17 cellular contexts compared by ENCODE assay signal in genomic region chr21:44486302-44486701, GRCh38. TPM values are rescaled to one million over a fixed set of nuclear protein-coding genes. Genes with fewer than 3 reads are reported as not detected.
DNase-seq lines count a peak whose midpoint lies in the region; ATAC-seq and TF ChIP-seq lines count a peak whose summit lies in the region.
"Had no signal": no experiment of that assay in that cellular context is flagged by ENCODE, and none has a peak within 500 bp of the region (broad histone marks: within the 10 kb centered on the region; RNA-seq: fewer than 3 reads in every experiment).

No MANE protein-coding gene starts in this region.

- no peaks in the 10 kb centered on the region for H3K27me3 ChIP-seq in lower lobe of right lung (ENCODE audit: low read depth)

- no peaks in the 10 kb centered on the region for H3K9me3 ChIP-seq in lower lobe of right lung
- H3K9me3 ChIP-seq: tibial artery had no signal

- no peaks in the 10 kb centered on the region for H3K36me3 ChIP-seq in lower lobe of right lung
- H3K36me3 ChIP-seq: tibial artery had no signal

- ATAC-seq in natural killer cell treated with Interleukin-12 subunit alpha and Interleukin-12 subunit beta and Interleukin-15 and Interleukin-18, amount 100 ng/mL, for 72 hours: no peak
- ATAC-seq in natural killer cell (no peak), lower lobe of right lung (peak; percentile 31 to 43)
- ATAC-seq in activated naive CD8-positive, alpha-beta T cell treated with anti-CD3 and anti-CD28 coated beads, Interleukin-2, amount 10 ng/mL, durations not matched to agents 7 days and 5 days (ENCODE audit: low read depth): no peak

- no peak overlapping the region for H3K27ac ChIP-seq in lower lobe of right lung
- H3K27ac ChIP-seq: tibial artery had no signal

- DNase-seq in natural killer cell treated with Interleukin-12 subunit alpha and Interleukin-12 subunit beta and Interleukin-15 and Interleukin-18, amount 100 ng/mL, for 72 hours (ENCODE audit: low spot score): no peak
- DNase-seq in natural killer cell: no peak
- DNase-seq in activated naive CD8-positive, alpha-beta T cell treated with anti-CD3 and anti-CD28 coated beads, Interleukin-2, amount 10 ng/mL, durations not matched to agents 7 days and 5 days: no peak
- DNase-seq in lower lobe of right lung: no peak
- no peak for DNase-seq in NCI-H446 (lab: John Stamatoyannopoulos, UW)
- DNase-seq in activated CD8-positive, alpha-beta memory T cell treated with anti-CD3 and anti-CD28 coated beads, Interleukin-2, amount 50 U/mL, for 48 hours: no peak
- no peak for DNase-seq in Calu3
- no peak for DNase-seq in hypothalamus (lab: John Stamatoyannopoulos, UW)
- DNase-seq: activated CD4-positive, alpha-beta T cell treated with anti-CD3 and anti-CD28 coated beads, Interleukin-2, amount 10 ng/mL, durations not matched to agents 7 days and 5 days; cortex of kidney; DMS153; erythroblast; stimulated activated CD4-positive, alpha-beta T cell treated with anti-CD3 and anti-CD28 coated beads, Interleukin-2, amount 100 ng/mL, for 24 hours; T1000; tibial artery had no signal

- peaks cover 0 to 3% of the 10 kb centered on the region in 2 donors for H3K4me1 Mint-ChIP-seq in natural killer cell treated with Interleukin-12 subunit alpha and Interleukin-12 subunit beta and Interleukin-15 and Interleukin-18, amount 100 ng/mL, for 72 hours (ENCODE audit: low read depth in 2 of 2)
- H3K4me1 Mint-ChIP-seq in natural killer cell (peaks cover 0 to 5% of the 10 kb centered on the region in 2 donors), Calu3 (ENCODE audit: low read depth, unreplicated experiment) (peaks cover 8% of the 10 kb centered on the region)
- peaks cover 7% of the 10 kb centered on the region for H3K4me1 Mint-ChIP-seq in activated naive CD8-positive, alpha-beta T cell treated with anti-CD3 and anti-CD28 coated beads, Interleukin-2, amount 10 ng/mL, durations not matched to agents 7 days and 5 days

- POLR2A ChIA-PET in activated naive CD8-positive, alpha-beta T cell treated with anti-CD3 and anti-CD28 coated beads, Interleukin-2, amount 10 ng/mL, durations not matched to agents 7 days and 5 days (lab: Charles Lee): no interaction called here

- CTCF ChIA-PET in Calu3 (lab: Charles Lee): no interaction called here

- BruUV-seq in Calu3 (replicated peaks; lab: Mats Ljungman, UMichigan): no TSS peak

- H3K4me3 ChIP-seq in lower lobe of right lung: peak overlapping the region; percentile 36

- peak overlapping the region; percentile 6 for H3K4me3 Mint-ChIP-seq in natural killer cell treated with Interleukin-12 subunit alpha and Interleukin-12 subunit beta and Interleukin-15 and Interleukin-18, amount 100 ng/mL, for 72 hours
- no peak overlapping the region for H3K4me3 Mint-ChIP-seq in natural killer cell
- H3K4me3 Mint-ChIP-seq in activated naive CD8-positive, alpha-beta T cell treated with anti-CD3 and anti-CD28 coated beads, Interleukin-2, amount 10 ng/mL, durations not matched to agents 7 days and 5 days: no peak overlapping the region
- H3K4me3 Mint-ChIP-seq in Calu3 (ENCODE audit: low read depth, unreplicated experiment): no peak overlapping the region

- no peaks in the 10 kb centered on the region for H3K36me3 Mint-ChIP-seq in natural killer cell treated with Interleukin-12 subunit alpha and Interleukin-12 subunit beta and Interleukin-15 and Interleukin-18, amount 100 ng/mL, for 72 hours
- H3K36me3 Mint-ChIP-seq in natural killer cell (no peaks in the 10 kb centered on the region), Calu3 (ENCODE audit: insufficient read depth, unreplicated experiment) (no peaks in the 10 kb centered on the region)
- H3K36me3 Mint-ChIP-seq in activated naive CD8-positive, alpha-beta T cell treated with anti-CD3 and anti-CD28 coated beads, Interleukin-2, amount 10 ng/mL, durations not matched to agents 7 days and 5 days: peaks cover 1% of the 10 kb centered on the region

- H3K27ac Mint-ChIP-seq in natural killer cell treated with Interleukin-12 subunit alpha and Interleukin-12 subunit beta and Interleukin-15 and Interleukin-18, amount 100 ng/mL, for 72 hours: no peak overlapping the region
- H3K27ac Mint-ChIP-seq in natural killer cell (no peak overlapping the region), Calu3 (ENCODE audit: unreplicated experiment) (no peak overlapping the region)
- peak overlapping the region; percentile 56 for H3K27ac Mint-ChIP-seq in activated naive CD8-positive, alpha-beta T cell treated with anti-CD3 and anti-CD28 coated beads, Interleukin-2, amount 10 ng/mL, durations not matched to agents 7 days and 5 days
- H3K27ac Mint-ChIP-seq: activated CD4-positive, alpha-beta T cell treated with anti-CD3 and anti-CD28 coated beads, Interleukin-2, amount 10 ng/mL, durations not matched to agents 7 days and 5 days; activated T-helper 1 cell treated with anti-CD3 and anti-CD28 coated beads, Interleukin-12 subunit alpha, Interleukin-12 subunit beta, Interleukin-2, Interleukin-4 antibody, amounts not matched to agents 30 ng/mL and 10 ng/mL and 1 ng/mL, durations not matched to agents 14 hours and 24 hours and 36 hours had no signal

- peaks cover 0 to 16% of the 10 kb centered on the region in 2 donors for H3K27me3 Mint-ChIP-seq in natural killer cell treated with Interleukin-12 subunit alpha and Interleukin-12 subunit beta and Interleukin-15 and Interleukin-18, amount 100 ng/mL, for 72 hours
- H3K27me3 Mint-ChIP-seq in natural killer cell (ENCODE audit: low read depth in 2 of 2): peaks cover 11 to 12% of the 10 kb centered on the region in 2 donors
- peaks cover 6% of the 10 kb centered on the region for H3K27me3 Mint-ChIP-seq in activated naive CD8-positive, alpha-beta T cell treated with anti-CD3 and anti-CD28 coated beads, Interleukin-2, amount 10 ng/mL, durations not matched to agents 7 days and 5 days
- peaks cover 30% of the 10 kb centered on the region for H3K27me3 Mint-ChIP-seq in Calu3 (ENCODE audit: unreplicated experiment)

- H3K4me1 ChIP-seq in lower lobe of right lung: peaks cover 3% of the 10 kb centered on the region
- H3K4me1 ChIP-seq: tibial artery had no signal

- TF ChIP-seq CTCF in natural killer cell (IDR thresholded peaks at IDR 0.05) (no peak), lower lobe of right lung (IDR thresholded peaks at IDR 0.05) (no peak), Calu3 (IDR thresholded peaks at IDR 0.05; ENCODE audit: unreplicated experiment) (no peak)

- H3K9me3 Mint-ChIP-seq in natural killer cell treated with Interleukin-12 subunit alpha and Interleukin-12 subunit beta and Interleukin-15 and Interleukin-18, amount 100 ng/mL, for 72 hours: no peaks in the 10 kb centered on the region
- H3K9me3 Mint-ChIP-seq in natural killer cell (no peaks in the 10 kb centered on the region), Calu3 (ENCODE audit: low read depth, unreplicated experiment) (no peaks in the 10 kb centered on the region)
- no peaks in the 10 kb centered on the region for H3K9me3 Mint-ChIP-seq in activated naive CD8-positive, alpha-beta T cell treated with anti-CD3 and anti-CD28 coated beads, Interleukin-2, amount 10 ng/mL, durations not matched to agents 7 days and 5 days
- H3K9me3 Mint-ChIP-seq: activated T-helper 1 cell treated with anti-CD3 and anti-CD28 coated beads, Interleukin-12 subunit alpha, Interleukin-12 subunit beta, Interleukin-2, Interleukin-4 antibody, amounts not matched to agents 30 ng/mL and 10 ng/mL and 1 ng/mL, durations not matched to agents 14 hours and 24 hours and 36 hours had no signal

- intact Hi-C loops in natural killer cell (cut with micrococcal nuclease): loop anchor here (10.0 kb wide), 1 partner anchor 672 kb away; no protein-coding TSS in a partner anchor
- intact Hi-C loops in lower lobe of right lung (cut with DNase I): no loop called here
- intact Hi-C loops in Calu3 (cut with micrococcal nuclease; ENCODE audit: unreplicated experiment): no loop called here

RNA-seq across cellular contexts. Expression of gene LRRC3, which starts 31.0 kb away (rescaled TPM):
- total RNA-seq in natural killer cell treated with Interleukin-12 subunit alpha and Interleukin-12 subunit beta and Interleukin-15 and Interleukin-18, amount 100 ng/mL, for 72 hours: under 1 TPM; 0.45 to 0.88 TPM
- under 1 TPM; 0.36 to 0.50 (median 0.38) TPM for total RNA-seq in natural killer cell
- total RNA-seq in activated naive CD8-positive, alpha-beta T cell treated with anti-CD3 and anti-CD28 coated beads, Interleukin-2, amount 10 ng/mL, durations not matched to agents 7 days and 5 days: 1 to 10 TPM; 3.0 to 3.5 TPM
- 4.0 TPM for total RNA-seq in lower lobe of right lung
- 0.40 and 0.61 TPM in 2 replicates for total RNA-seq in Calu3 (2022)
- total RNA-seq: myocyte had no signal

RNA-seq across cellular contexts. Expression of gene KRTAP10-1, which starts 53.7 kb away (rescaled TPM):
- total RNA-seq in natural killer cell treated with Interleukin-12 subunit alpha and Interleukin-12 subunit beta and Interleukin-15 and Interleukin-18, amount 100 ng/mL, for 72 hours: not detected
- total RNA-seq in natural killer cell (not detected), lower lobe of right lung (not detected), Calu3 (2022) (not detected in 2 replicates)
- total RNA-seq in activated naive CD8-positive, alpha-beta T cell treated with anti-CD3 and anti-CD28 coated beads, Interleukin-2, amount 10 ng/mL, durations not matched to agents 7 days and 5 days: not detected
- total RNA-seq: activated CD4-positive, alpha-beta T cell treated with anti-CD3 and anti-CD28 coated beads, Interleukin-2, amount 10 ng/mL, durations not matched to agents 7 days and 5 days; activated T-helper 1 cell treated with anti-CD3 and anti-CD28 coated beads, Interleukin-12 subunit alpha, Interleukin-12 subunit beta, Interleukin-2, Interleukin-4 antibody, amounts not matched to agents 30 ng/mL and 10 ng/mL and 1 ng/mL, durations not matched to agents 14 hours and 24 hours and 36 hours; myocyte had no signal

Comparison
In these comparisons a context has a peak if more than half of its experiments do, and no peak if none do; other contexts are left out.
1. ATAC-seq: peak in lower lobe of right lung (2 of 2); none in natural killer cell treated with Interleukin-12 subunit alpha and Interleukin-12 subunit beta and Interleukin-15 and Interleukin-18, amount 100 ng/mL, for 72 hours (0 of 2), natural killer cell (0 of 3) and activated naive CD8-positive, alpha-beta T cell treated with anti-CD3 and anti-CD28 coated beads, Interleukin-2, amount 10 ng/mL, durations not matched to agents 7 days and 5 days (single experiment).